9 cellular contexts compared by ENCODE assay signal in genomic region chr6:169803291-169803811, GRCh38. TPM values are rescaled to one million over a fixed set of nuclear protein-coding genes. Genes with fewer than 3 reads are reported as not detected.
A peak's percentile ranks its signal among the peaks of the same experiment; 100 is the strongest.
DNase-seq lines count a peak whose midpoint lies in the region; ATAC-seq and TF ChIP-seq lines count a peak whose summit lies in the region.
"Had no signal": no experiment of that assay in that cellular context is flagged by ENCODE, and none has a peak within 500 bp of the region (broad histone marks: within the 10 kb centered on the region; RNA-seq: fewer than 3 reads in every experiment).

No MANE protein-coding gene starts in this region.

- TF ChIP-seq CTCF in chondrocyte (IDR thresholded peaks at IDR 0.05) (no peak), GM10248 (IDR thresholded peaks at IDR 0.05; ENCODE audit: control extremely low read depth, extremely low read depth, low read depth, missing control alignments) (no peak)

- no peaks in the 10 kb centered on the region for H3K9me3 Mint-ChIP-seq in activated T-cell treated with anti-CD3 and anti-CD28 coated beads, Interleukin-2, amount 50 U/mL, for 24 hours
- no peaks in the 10 kb centered on the region for H3K9me3 Mint-ChIP-seq in stimulated activated naive CD8-positive, alpha-beta T cell treated with anti-CD3 and anti-CD28 coated beads, Interleukin-15, amount 100 ng/mL, for 72 hours
- no peaks in the 10 kb centered on the region for H3K9me3 Mint-ChIP-seq in chondrocyte (ENCODE audit: low read depth)
- H3K9me3 Mint-ChIP-seq: brain had no signal

- H3K36me3 Mint-ChIP-seq in activated T-cell treated with anti-CD3 and anti-CD28 coated beads, Interleukin-2, amount 50 U/mL, for 24 hours (ENCODE audit: low read depth), result no peaks in the 10 kb centered on the region
- no peaks in the 10 kb centered on the region for H3K36me3 Mint-ChIP-seq in chondrocyte (ENCODE audit: low read depth)
- H3K36me3 Mint-ChIP-seq: brain had no signal

- H3K4me1 Mint-ChIP-seq in activated T-cell treated with anti-CD3 and anti-CD28 coated beads, Interleukin-2, amount 50 U/mL, for 24 hours (ENCODE audit: low read depth), result peaks cover 55% of the 10 kb centered on the region
- peaks cover 53% of the 10 kb centered on the region for H3K4me1 Mint-ChIP-seq in stimulated activated naive CD8-positive, alpha-beta T cell treated with anti-CD3 and anti-CD28 coated beads, Interleukin-15, amount 100 ng/mL, for 72 hours
- peaks cover 12% of the 10 kb centered on the region for H3K4me1 Mint-ChIP-seq in chondrocyte (ENCODE audit: low read depth)

- no peak overlapping the region for H3K27ac Mint-ChIP-seq in activated T-cell treated with anti-CD3 and anti-CD28 coated beads, Interleukin-2, amount 50 U/mL, for 24 hours
- H3K27ac Mint-ChIP-seq in stimulated activated naive CD8-positive, alpha-beta T cell treated with anti-CD3 and anti-CD28 coated beads, Interleukin-15, amount 100 ng/mL, for 72 hours, result no peak overlapping the region
- H3K27ac Mint-ChIP-seq in chondrocyte (ENCODE audit: unreplicated experiment), result no peak overlapping the region

- no peak overlapping the region for H3K4me3 Mint-ChIP-seq in activated T-cell treated with anti-CD3 and anti-CD28 coated beads, Interleukin-2, amount 50 U/mL, for 24 hours
- peak overlapping the region in 1 of 2 donors; percentile 3 for H3K4me3 Mint-ChIP-seq in stimulated activated naive CD8-positive, alpha-beta T cell treated with anti-CD3 and anti-CD28 coated beads, Interleukin-15, amount 100 ng/mL, for 72 hours
- H3K4me3 Mint-ChIP-seq in chondrocyte (ENCODE audit: unreplicated experiment), result no peak overlapping the region
- H3K4me3 Mint-ChIP-seq: brain had no signal

- DNase-seq in activated effector memory CD4-positive, alpha-beta T cell treated with anti-CD3 and anti-CD28 coated beads, Interleukin-2, amount 50 U/mL, for 16 hours, result peak; percentile 46
- DNase-seq in activated effector memory CD4-positive, alpha-beta T cell treated with Interleukin-2 at 50 U/mL for 16 hours, result no peak
- peak; percentile 28 for DNase-seq in activated T-cell treated with anti-CD3 and anti-CD28 coated beads, Interleukin-2, amount 50 U/mL, for 24 hours
- DNase-seq in stimulated activated naive CD8-positive, alpha-beta T cell treated with anti-CD3 and anti-CD28 coated beads, Interleukin-15, amount 100 ng/mL, for 72 hours, result no peak
- DNase-seq in chondrocyte (ENCODE audit: low spot score) (no peak), GM10248 (ENCODE audit: extremely low spot score) (no peak)

- H3K27me3 Mint-ChIP-seq in activated T-cell treated with anti-CD3 and anti-CD28 coated beads, Interleukin-2, amount 50 U/mL, for 24 hours, result peaks cover 48% of the 10 kb centered on the region
- peaks cover 67% of the 10 kb centered on the region for H3K27me3 Mint-ChIP-seq in stimulated activated naive CD8-positive, alpha-beta T cell treated with anti-CD3 and anti-CD28 coated beads, Interleukin-15, amount 100 ng/mL, for 72 hours
- H3K27me3 Mint-ChIP-seq in chondrocyte (ENCODE audit: low read depth), result peaks cover 46% of the 10 kb centered on the region

- CTCF ChIA-PET in GM10248 (lab: Yijun Ruan, JAX), result interaction anchor here (1.0 to 9.3 kb wide), 9 partner anchors 9 to 909 kb away, joined by 3 to 87 read pairs (median 6); no protein-coding TSS in a partner anchor

- ATAC-seq in HG03469 (IDR thresholded peaks at IDR 0.05; ENCODE audit: unreplicated experiment) (peak; percentile 51), HG02938 (IDR thresholded peaks at IDR 0.05; ENCODE audit: unreplicated experiment) (no peak)
- peak; percentile 49 for ATAC-seq in stimulated activated naive CD8-positive, alpha-beta T cell treated with anti-CD3 and anti-CD28 coated beads, Interleukin-15, amount 100 ng/mL, for 72 hours

- POLR2A ChIA-PET in GM10248 (lab: Yijun Ruan, JAX), result interaction anchor here (1.0 kb wide), 1 partner anchor 13 kb away, joined by 3 read pairs; no protein-coding TSS in a partner anchor

RNA-seq across cellular contexts. Expression of gene ERMARD, which starts 51.9 kb away (rescaled TPM):
- 26.1 to 35.2 TPM (median 27.4 TPM) in 3 replicates for total RNA-seq in chondrocyte

RNA-seq across cellular contexts. Expression of gene DYNLT2, which starts 52.0 kb away (rescaled TPM):
- total RNA-seq in chondrocyte, result 0.64 to 1.4 TPM (median 0.85 TPM) in 3 replicates

Comparison
In these comparisons a context has a peak if more than half of its experiments do, and no peak if none do; other contexts are left out.
1. DNase-seq: peak in activated effector memory CD4-positive, alpha-beta T cell treated with anti-CD3 and anti-CD28 coated beads, Interleukin-2, amount 50 U/mL, for 16 hours (single experiment) and activated T-cell treated with anti-CD3 and anti-CD28 coated beads, Interleukin-2, amount 50 U/mL, for 24 hours (single experiment); none in activated effector memory CD4-positive, alpha-beta T cell treated with Interleukin-2 at 50 U/mL for 16 hours (single experiment), stimulated activated naive CD8-positive, alpha-beta T cell treated with anti-CD3 and anti-CD28 coated beads, Interleukin-15, amount 100 ng/mL, for 72 hours (0 of 2), chondrocyte (single experiment) and GM10248 (single experiment).